14 cellular contexts compared by ENCODE assay signal in genomic region chr11:47410404-47411264, GRCh38. TPM values are rescaled to one million over a fixed set of nuclear protein-coding genes. Genes with fewer than 3 reads are reported as not detected.
DNase-seq lines count a peak whose midpoint lies in the region; ATAC-seq and TF ChIP-seq lines count a peak whose summit lies in the region.
"Had no signal": no experiment of that assay in that cellular context is flagged by ENCODE, and none has a peak within 500 bp of the region (broad histone marks: within the 10 kb centered on the region; RNA-seq: fewer than 3 reads in every experiment).

No MANE protein-coding gene starts in this region.

- no peak for TF ChIP-seq CTCF in AG04449 (IDR thresholded peaks at IDR 0.05; ENCODE audit: insufficient read depth, low read length, missing control alignments)
- no peak for TF ChIP-seq CTCF in HEK293 (tag by site-specific recombination; IDR thresholded peaks at IDR 0.05)
- TF ChIP-seq CTCF in neural crest cell (conservative IDR thresholded peaks at IDR 0.05) = no peak

- H3K4me3 ChIP-seq in AG04449 (ENCODE audit: low read depth, low read length) (peak overlapping the region; percentile 95), HEK293 (ENCODE audit: low read depth, low read length) (no peak overlapping the region)

- H3K36me3 Mint-ChIP-seq in central memory CD8-positive, alpha-beta T cell (ENCODE audit: insufficient read depth) = peaks cover 17% of the 10 kb centered on the region
- peaks cover 3% of the 10 kb centered on the region for H3K36me3 Mint-ChIP-seq in neural crest cell (ENCODE audit: low read depth)
- H3K36me3 Mint-ChIP-seq in activated CD4-positive, alpha-beta memory T cell treated with anti-CD3 and anti-CD28 coated beads, Interleukin-2, amount 10 ng/mL, durations not matched to agents 7 days and 5 days (ENCODE audit: low read depth) = peaks cover 8% of the 10 kb centered on the region
- H3K36me3 Mint-ChIP-seq: activated naive CD4-positive, alpha-beta T cell treated with anti-CD3 and anti-CD28 coated beads, Interleukin-2, amount 50 U/mL, for 72 hours had no signal

- POLR2A ChIA-PET in AG04449 (lab: Yijun Ruan, JAX) = interaction anchor here (0.6 kb wide), 1 partner anchor 14 kb away, joined by 4 read pairs; no protein-coding TSS in a partner anchor
- POLR2A ChIA-PET in HEK293 (lab: Yijun Ruan, JAX) = interaction anchor here (0.5 to 6.0 kb wide), 3 partner anchors 11 to 35 kb away, joined by 3 to 37 read pairs (median 4); partner anchors contain the start of gene PSMC3
- POLR2A ChIA-PET in activated CD4-positive, alpha-beta memory T cell treated with anti-CD3 and anti-CD28 coated beads, Interleukin-2, amount 10 ng/mL, durations not matched to agents 7 days and 5 days (lab: Charles Lee) = interaction anchor here (0.8 to 5.0 kb wide), 3 partner anchors 10 to 15 kb away, joined by 3 to 48 read pairs (median 4); partner anchors contain the start of gene PSMC3

- H3K27me3 Mint-ChIP-seq in central memory CD8-positive, alpha-beta T cell = no peaks in the 10 kb centered on the region
- no peaks in the 10 kb centered on the region for H3K27me3 Mint-ChIP-seq in neural crest cell (ENCODE audit: low read depth)
- H3K27me3 Mint-ChIP-seq in activated CD4-positive, alpha-beta memory T cell treated with anti-CD3 and anti-CD28 coated beads, Interleukin-2, amount 10 ng/mL, durations not matched to agents 7 days and 5 days = no peaks in the 10 kb centered on the region

- H3K4me1 ChIP-seq in HEK293 (ENCODE audit: control insufficient read depth, insufficient read depth, low read length) = no peaks in the 10 kb centered on the region

- H3K9me3 Mint-ChIP-seq in central memory CD8-positive, alpha-beta T cell = no peaks in the 10 kb centered on the region
- H3K9me3 Mint-ChIP-seq in neural crest cell = no peaks in the 10 kb centered on the region
- H3K9me3 Mint-ChIP-seq in activated CD4-positive, alpha-beta memory T cell treated with anti-CD3 and anti-CD28 coated beads, Interleukin-2, amount 10 ng/mL, durations not matched to agents 7 days and 5 days = no peaks in the 10 kb centered on the region
- H3K9me3 Mint-ChIP-seq: activated naive CD4-positive, alpha-beta T cell treated with anti-CD3 and anti-CD28 coated beads, Interleukin-2, amount 50 U/mL, for 72 hours had no signal

- CTCF ChIA-PET in AG04449 (lab: Yijun Ruan, JAX) = interaction anchor here (0.8 to 6.4 kb wide), 8 partner anchors 9 to 203 kb away, joined by 3 to 88 read pairs (median 16); partner anchors contain the start of gene PSMC3
- CTCF ChIA-PET in HEK293 (lab: Yijun Ruan, JAX) = interaction anchor here (0.6 to 4.9 kb wide), 8 partner anchors 12 to 42 kb away, joined by 4 to 32 read pairs (median 6); partner anchors contain the start of gene PSMC3
- CTCF ChIA-PET in activated CD4-positive, alpha-beta memory T cell treated with anti-CD3 and anti-CD28 coated beads, Interleukin-2, amount 10 ng/mL, durations not matched to agents 7 days and 5 days (lab: Charles Lee) = interaction anchor here (0.8 to 5.3 kb wide), 10 partner anchors 7 to 140 kb away, joined by 3 to 98 read pairs (median 5); partner anchors contain the start of gene PSMC3

- no peaks in the 10 kb centered on the region for H3K9me3 ChIP-seq in HEK293 (ENCODE audit: control insufficient read depth, insufficient read depth, low read depth, low read length)

- H3K4me3 Mint-ChIP-seq in central memory CD8-positive, alpha-beta T cell = peak overlapping the region; percentile 96
- peak overlapping the region; percentile 68 for H3K4me3 Mint-ChIP-seq in neural crest cell
- no peak overlapping the region for H3K4me3 Mint-ChIP-seq in activated CD4-positive, alpha-beta memory T cell treated with anti-CD3 and anti-CD28 coated beads, Interleukin-2, amount 10 ng/mL, durations not matched to agents 7 days and 5 days

- DNase-seq in AG04449 (ENCODE audit: low read depth, low spot score) = no peak
- DNase-seq in central memory CD8-positive, alpha-beta T cell (ENCODE audit: low spot score in 2 of 2) = no peak
- no peak for DNase-seq in neural crest cell (ENCODE audit: low read depth, low spot score)
- no peak for DNase-seq in anterior cingulate cortex (lab: John Stamatoyannopoulos, UW)
- no peak for DNase-seq in activated CD4-positive, alpha-beta memory T cell treated with anti-CD3 and anti-CD28 coated beads, Interleukin-2, amount 10 ng/mL, durations not matched to agents 7 days and 5 days
- DNase-seq: Calu3, kidney glomerular epithelial cell, NCI-H187 treated with DMSO at 0.1 percent for 48 hours had no signal

- H3K36me3 ChIP-seq in HEK293 (ENCODE audit: control insufficient read depth in 2 of 2, insufficient read depth in 1 of 2, low read length in 2 of 2) = peaks cover 0 to 50% of the 10 kb centered on the region in 2 experiments; a peak in 1 of 3 replicates

- peaks cover 38% of the 10 kb centered on the region for H3K4me1 Mint-ChIP-seq in central memory CD8-positive, alpha-beta T cell
- peaks cover 19% of the 10 kb centered on the region for H3K4me1 Mint-ChIP-seq in neural crest cell
- peaks cover 21% of the 10 kb centered on the region for H3K4me1 Mint-ChIP-seq in activated CD4-positive, alpha-beta memory T cell treated with anti-CD3 and anti-CD28 coated beads, Interleukin-2, amount 10 ng/mL, durations not matched to agents 7 days and 5 days

- H3K27ac ChIP-seq in HEK293 (ENCODE audit: extremely low read depth, low read depth, low read length) = 0 out of 2 replicates have a peak overlapping the region, but pooled peaks have one; percentile 16

- no peak overlapping the region for H3K27ac Mint-ChIP-seq in central memory CD8-positive, alpha-beta T cell (ENCODE audit: low read depth)
- H3K27ac Mint-ChIP-seq in neural crest cell (ENCODE audit: unreplicated experiment) = no peak overlapping the region
- no peak overlapping the region for H3K27ac Mint-ChIP-seq in activated CD4-positive, alpha-beta memory T cell treated with anti-CD3 and anti-CD28 coated beads, Interleukin-2, amount 10 ng/mL, durations not matched to agents 7 days and 5 days

- ATAC-seq in central memory CD8-positive, alpha-beta T cell (replicated peaks; ENCODE audit: extremely low read depth, poor library complexity, severe bottlenecking) = no peak
- ATAC-seq in HG02938 (IDR thresholded peaks at IDR 0.05; ENCODE audit: unreplicated experiment) (no peak), GM18868 (IDR thresholded peaks at IDR 0.05; ENCODE audit: unreplicated experiment) (no peak)
- ATAC-seq: activated naive CD4-positive, alpha-beta T cell treated with anti-CD3 and anti-CD28 coated beads, Interleukin-2, amount 50 U/mL, for 72 hours had no signal

TF ChIP-seq in HEK293, 187 proteins besides CTCF, POLR2A, EP300 and RAD21:
- TF ChIP-seq, protein P1, sequence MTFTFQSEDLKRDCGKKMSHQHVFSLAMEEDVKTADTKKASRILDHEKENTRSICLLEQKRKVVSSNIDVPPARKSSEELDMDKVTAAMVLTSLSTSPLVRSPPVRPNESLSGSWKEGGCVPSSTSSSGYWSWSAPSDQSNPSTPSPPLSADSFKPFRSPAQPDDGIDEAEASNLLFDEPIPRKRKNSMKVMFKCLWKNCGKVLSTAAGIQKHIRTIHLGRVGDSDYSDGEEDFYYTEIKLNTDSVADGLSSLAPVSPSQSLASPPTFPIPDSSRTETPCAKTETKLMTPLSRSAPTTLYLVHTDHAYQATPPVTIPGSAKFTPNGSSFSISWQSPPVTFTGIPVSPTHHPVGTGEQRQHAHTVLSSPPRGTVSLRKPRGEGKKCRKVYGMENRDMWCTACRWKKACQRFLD (tag by site-specific recombination; IDR thresholded peaks at IDR 0.05) = no peak
- 0 out of 2 replicates have a peak, but pooled peaks have one; percentile 7 for TF ChIP-seq ZNF768 (tag by site-specific recombination; IDR thresholded peaks at IDR 0.05)

RNA-seq across cellular contexts. Expression of gene SLC39A13, which starts 2.2 kb away (rescaled TPM):
- total RNA-seq in neural crest cell = 34.5 and 36.0 TPM in 2 replicates
- 10 to 100 TPM; 23.6 to 24.2 TPM for total RNA-seq in activated CD4-positive, alpha-beta memory T cell treated with anti-CD3 and anti-CD28 coated beads, Interleukin-2, amount 10 ng/mL, durations not matched to agents 7 days and 5 days

RNA-seq across cellular contexts. Expression of gene PSMC3, which starts 15.6 kb away (rescaled TPM):
- total RNA-seq in neural crest cell = 197 and 205 TPM in 2 replicates
- 100 to 1,000 TPM; 111 to 112 TPM for total RNA-seq in activated CD4-positive, alpha-beta memory T cell treated with anti-CD3 and anti-CD28 coated beads, Interleukin-2, amount 10 ng/mL, durations not matched to agents 7 days and 5 days

RNA-seq across cellular contexts. Expression of gene SPI1, which starts 32.3 kb away (rescaled TPM):
- not detected in 2 replicates for total RNA-seq in neural crest cell
- not detected for total RNA-seq in activated CD4-positive, alpha-beta memory T cell treated with anti-CD3 and anti-CD28 coated beads, Interleukin-2, amount 10 ng/mL, durations not matched to agents 7 days and 5 days
- total RNA-seq: Calu3, HT1080, RPMI7951 had no signal

RNA-seq across cellular contexts. Expression of gene RAPSN, which starts 38.3 kb away (rescaled TPM):
- 0.16 and 0.50 TPM in 2 replicates for total RNA-seq in neural crest cell
- under 1 TPM; 0.30 to 0.65 TPM for total RNA-seq in activated CD4-positive, alpha-beta memory T cell treated with anti-CD3 and anti-CD28 coated beads, Interleukin-2, amount 10 ng/mL, durations not matched to agents 7 days and 5 days
- total RNA-seq: HT1080, RPMI7951 had no signal

RNA-seq across cellular contexts. Expression of gene MYBPC3, which starts 58.1 kb away (rescaled TPM):
- not detected in 2 replicates for total RNA-seq in neural crest cell
- total RNA-seq in activated CD4-positive, alpha-beta memory T cell treated with anti-CD3 and anti-CD28 coated beads, Interleukin-2, amount 10 ng/mL, durations not matched to agents 7 days and 5 days = not detected
- total RNA-seq: activated naive CD4-positive, alpha-beta T cell treated with anti-CD3 and anti-CD28 coated beads, Interleukin-2, amount 50 U/mL, for 72 hours; Calu3; HT1080; RPMI7951 had no signal
